In the genomic region with DNA sequence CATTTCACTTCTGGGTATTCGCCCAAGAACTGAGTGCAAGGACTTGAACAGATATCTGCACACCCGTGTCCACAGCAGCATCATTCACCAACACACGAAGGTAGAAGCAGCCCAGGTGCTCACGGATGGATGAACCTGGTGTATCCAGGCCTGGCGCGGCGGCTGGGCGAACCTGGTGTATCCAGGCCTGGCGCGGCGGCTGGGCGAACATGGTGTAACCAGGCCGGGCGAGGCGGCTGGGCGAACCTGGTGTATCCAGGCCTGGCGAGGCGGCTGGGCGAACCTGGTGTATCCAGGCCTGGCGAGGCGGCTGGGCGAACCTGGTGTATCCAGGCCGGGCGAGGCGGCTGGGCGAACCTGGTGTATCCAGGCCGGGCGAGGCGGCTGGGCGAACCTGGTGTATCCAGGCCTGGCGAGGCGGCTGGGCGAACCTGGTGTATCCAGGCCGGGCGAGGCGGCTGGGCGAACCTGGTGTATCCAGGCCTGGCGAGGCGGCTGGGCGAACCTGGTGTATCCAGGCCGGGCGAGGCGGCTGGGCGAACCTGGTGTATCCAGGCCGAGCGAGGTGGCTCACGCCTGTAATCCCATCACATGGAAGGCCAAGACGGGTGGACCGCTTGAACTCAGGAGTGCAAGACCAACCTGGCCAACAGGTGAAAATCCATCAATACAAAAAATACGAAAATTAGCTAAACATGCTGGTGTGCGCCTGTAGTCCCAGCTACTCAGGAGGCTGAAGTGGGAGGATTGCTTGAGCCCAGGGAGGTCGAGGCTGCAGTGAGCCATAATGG, we compare ENCODE assay signal across 9 cellular contexts. TPM values are rescaled to one million over a fixed set of nuclear protein-coding genes. Genes with fewer than 3 reads are reported as not detected.
"Had no signal": no experiment of that assay in that cellular context is flagged by ENCODE, and none has a peak within 500 bp of the region (broad histone marks: within the 10 kb centered on the region; RNA-seq: fewer than 3 reads in every experiment).

No MANE protein-coding gene starts in this region.

RNA-seq across cellular contexts. Expression of a gene that starts 48.8 kb away (rescaled TPM):
- total RNA-seq: activated CD4-positive, alpha-beta memory T cell treated with anti-CD3 and anti-CD28 coated beads for 36 hours; activated CD8-positive, alpha-beta memory T cell treated with anti-CD3 and anti-CD28 coated beads for 36 hours; activated CD8-positive, alpha-beta T cell treated with anti-CD3 and anti-CD28 coated beads for 36 hours; activated naive CD8-positive, alpha-beta T cell treated with anti-CD3 and anti-CD28 coated beads for 36 hours; activated T-cell treated with anti-CD3 and anti-CD28 coated beads, Interleukin-2, amount 50 U/mL, for 4 hours; aorta; breast epithelium; T-cell; T-helper 17 cell had no signal
- polyA plus RNA-seq: aorta had no signal
